ENCODE assay signal across 16 cellular contexts in genomic region chr5:111261610-111262009, GRCh38.
"Had no signal": no experiment of that assay in that cellular context is flagged by ENCODE, and none has a peak within 500 bp of the region (broad histone marks: within the 10 kb centered on the region; RNA-seq: fewer than 3 reads in every experiment).

No MANE protein-coding gene starts in this region.

- H3K4me3 Mint-ChIP-seq: natural killer cell had no signal

- H3K27ac Mint-ChIP-seq: natural killer cell had no signal

- H3K9ac ChIP-seq: parathyroid adenoma had no signal

- ATAC-seq: esophagus mucosa, natural killer cell, SK-N-SH treated with all-trans-retinoic acid at 6 μM for 48 hours had no signal

- H3K27me3 ChIP-seq: cardiac muscle cell, dorsolateral prefrontal cortex, neutrophil, transverse colon, vagina had no signal

- FAIRE-seq: astrocyte had no signal

- H3K27ac ChIP-seq: cardiac muscle cell, dorsolateral prefrontal cortex, left ventricle myocardium inferior, neutrophil, parathyroid adenoma, transverse colon, vagina had no signal

- H3K79me2 ChIP-seq: parathyroid adenoma had no signal

- H3K36me3 Mint-ChIP-seq: natural killer cell had no signal

- H2AFZ ChIP-seq: parathyroid adenoma had no signal

- H3K36me3 ChIP-seq: cardiac muscle cell, left ventricle myocardium inferior, neutrophil, transverse colon, vagina had no signal

- H3K9me3 Mint-ChIP-seq: natural killer cell had no signal

- H3K4me1 ChIP-seq: left ventricle myocardium inferior, parathyroid adenoma, transverse colon, vagina had no signal

- H3K4me3 ChIP-seq: cardiac muscle cell, dorsolateral prefrontal cortex, left ventricle myocardium inferior, transverse colon, vagina had no signal

- H3K4me1 Mint-ChIP-seq: natural killer cell had no signal

- H3K9me3 ChIP-seq: neutrophil, transverse colon, vagina had no signal

- DNase-seq: activated effector memory CD4-positive, alpha-beta T cell treated with anti-CD3 and anti-CD28 coated beads, Interleukin-2, amount 50 U/mL, for 16 hours; activated T-cell treated with anti-CD3 and anti-CD28 coated beads for 4 hours; dorsolateral prefrontal cortex; islet precursor cell; left ventricle myocardium inferior; natural killer cell; retina; stimulated activated CD4-positive, alpha-beta T cell treated with anti-CD3 and anti-CD28 coated beads, Interleukin-4, amount 100 ng/mL, for 1 hour; transverse colon had no signal
